In genomic region chr2:38407111-38407682, GRCh38 we compare ENCODE assay signal across 16 cellular contexts. TPM values are rescaled to one million over a fixed set of nuclear protein-coding genes. Genes with fewer than 3 reads are reported as not detected.
DNase-seq lines count a peak whose midpoint lies in the region; ATAC-seq and TF ChIP-seq lines count a peak whose summit lies in the region.
"Had no signal": no experiment of that assay in that cellular context is flagged by ENCODE, and none has a peak within 500 bp of the region (broad histone marks: within the 10 kb centered on the region; RNA-seq: fewer than 3 reads in every experiment).

No MANE protein-coding gene starts in this region.

- TF ChIP-seq POLR2A in vagina (IDR thresholded peaks at IDR 0.05) (no peak), erythroblast (IDR thresholded peaks at IDR 0.05; ENCODE audit: low read length) (no peak)

- no peak for ATAC-seq in stimulated activated naive CD8-positive, alpha-beta T cell treated with anti-CD3 and anti-CD28 coated beads, Interleukin-15, amount 100 ng/mL, for 72 hours
- ATAC-seq: foreskin keratinocyte had no signal

- H3K9me3 ChIP-seq in muscle layer of colon (ENCODE audit: low read length) = no peaks in the 10 kb centered on the region
- no peaks in the 10 kb centered on the region for H3K9me3 ChIP-seq in vagina
- H3K9me3 ChIP-seq: psoas muscle had no signal

- no peak overlapping the region for H3K4me3 Mint-ChIP-seq in stimulated activated naive CD8-positive, alpha-beta T cell treated with anti-CD3 and anti-CD28 coated beads, Interleukin-15, amount 100 ng/mL, for 72 hours
- H3K4me3 Mint-ChIP-seq: activated CD4-positive, alpha-beta T cell treated with anti-CD3 and anti-CD28 coated beads, Interleukin-2, amount 10 ng/mL, durations not matched to agents 7 days and 5 days; central memory CD8-positive, alpha-beta T cell had no signal

- no peak overlapping the region for H3K9ac ChIP-seq in muscle layer of colon (ENCODE audit: low read length)

- H3K4me1 ChIP-seq in muscle layer of colon (ENCODE audit: insufficient read depth, low read length) (peaks cover 33% of the 10 kb centered on the region), vagina (peaks cover 34% of the 10 kb centered on the region)
- H3K4me1 ChIP-seq: foreskin keratinocyte, psoas muscle had no signal

- DNase-seq in DMS 273 (lab: John Stamatoyannopoulos, UW; ENCODE audit: unreplicated experiment) (peak; percentile 47), DMS 273 treated with DMSO at 0.1 percent for 48 hours (lab: John Stamatoyannopoulos, UW) (no peak), glomerular endothelial cell (ENCODE audit: extremely low read depth, low read depth, low spot score) (peak; percentile 12), vagina (ENCODE audit: extremely low spot score in 2 of 2) (no peak), EL (no peak), erythroblast (lab: John Stamatoyannopoulos, UW) (no peak)
- no peak for DNase-seq in stimulated activated naive CD8-positive, alpha-beta T cell treated with anti-CD3 and anti-CD28 coated beads, Interleukin-15, amount 100 ng/mL, for 72 hours
- DNase-seq: activated CD4-positive, alpha-beta T cell treated with anti-CD3 and anti-CD28 coated beads, Interleukin-2, amount 10 ng/mL, durations not matched to agents 7 days and 5 days; activated gamma-delta T cell treated with Interleukin-2 at 50 U/mL for 16 hours; COR-L47; foreskin keratinocyte; HCEC 1CT had no signal

- H3K4me3 ChIP-seq in muscle layer of colon (ENCODE audit: low read depth in 1 of 2, low read length in 2 of 2) (no peak overlapping the region), vagina (no peak overlapping the region)
- H3K4me3 ChIP-seq: psoas muscle had no signal

- no peaks in the 10 kb centered on the region for H3K27me3 Mint-ChIP-seq in stimulated activated naive CD8-positive, alpha-beta T cell treated with anti-CD3 and anti-CD28 coated beads, Interleukin-15, amount 100 ng/mL, for 72 hours
- H3K27me3 Mint-ChIP-seq: central memory CD8-positive, alpha-beta T cell had no signal

- H3K27ac ChIP-seq in muscle layer of colon (ENCODE audit: low read depth, low read length) = peak overlapping the region; percentile 7
- H3K27ac ChIP-seq in vagina = peak overlapping the region; percentile 36
- H3K27ac ChIP-seq: 22Rv1, foreskin keratinocyte had no signal

- H3K9me3 Mint-ChIP-seq in stimulated activated naive CD8-positive, alpha-beta T cell treated with anti-CD3 and anti-CD28 coated beads, Interleukin-15, amount 100 ng/mL, for 72 hours = peaks cover 2% of the 10 kb centered on the region in 2 donors

- no peaks in the 10 kb centered on the region for H3K36me3 ChIP-seq in muscle layer of colon (ENCODE audit: insufficient read depth, low read length)
- no peaks in the 10 kb centered on the region for H3K36me3 ChIP-seq in vagina

- no peaks in the 10 kb centered on the region for H3K4me1 Mint-ChIP-seq in stimulated activated naive CD8-positive, alpha-beta T cell treated with anti-CD3 and anti-CD28 coated beads, Interleukin-15, amount 100 ng/mL, for 72 hours
- H3K4me1 Mint-ChIP-seq: activated CD4-positive, alpha-beta T cell treated with anti-CD3 and anti-CD28 coated beads, Interleukin-2, amount 10 ng/mL, durations not matched to agents 7 days and 5 days; central memory CD8-positive, alpha-beta T cell had no signal

- H3K27ac Mint-ChIP-seq in stimulated activated naive CD8-positive, alpha-beta T cell treated with anti-CD3 and anti-CD28 coated beads, Interleukin-15, amount 100 ng/mL, for 72 hours = no peak overlapping the region
- H3K27ac Mint-ChIP-seq: activated CD4-positive, alpha-beta T cell treated with anti-CD3 and anti-CD28 coated beads, Interleukin-2, amount 10 ng/mL, durations not matched to agents 7 days and 5 days had no signal

- no peak for TF ChIP-seq CTCF in vagina (IDR thresholded peaks at IDR 0.05)

- no peaks in the 10 kb centered on the region for H3K27me3 ChIP-seq in muscle layer of colon (ENCODE audit: control insufficient read depth in 1 of 2, insufficient read depth in 2 of 2, low read length in 2 of 2)
- H3K27me3 ChIP-seq in vagina = no peaks in the 10 kb centered on the region
- H3K27me3 ChIP-seq: foreskin keratinocyte had no signal

- intact Hi-C loops in vagina (cut with DNase I) = no loop called here

RNA-seq across cellular contexts. Expression of gene ATL2, which starts 30.1 kb away (rescaled TPM):
- total RNA-seq in glomerular endothelial cell (34.4 and 48.5 TPM in 2 replicates), vagina (156 TPM)

Comparison
In these comparisons a context has a peak if more than half of its experiments do, and no peak if none do; other contexts are left out.
1. DNase-seq: peak in DMS 273 (single experiment) and glomerular endothelial cell (single experiment); none in DMS 273 treated with DMSO at 0.1 percent for 48 hours (single experiment), vagina (0 of 2), EL (single experiment), erythroblast (0 of 2) and stimulated activated naive CD8-positive, alpha-beta T cell treated with anti-CD3 and anti-CD28 coated beads, Interleukin-15, amount 100 ng/mL, for 72 hours (0 of 2).